15 cellular contexts compared by ENCODE assay signal in the genomic region with DNA sequence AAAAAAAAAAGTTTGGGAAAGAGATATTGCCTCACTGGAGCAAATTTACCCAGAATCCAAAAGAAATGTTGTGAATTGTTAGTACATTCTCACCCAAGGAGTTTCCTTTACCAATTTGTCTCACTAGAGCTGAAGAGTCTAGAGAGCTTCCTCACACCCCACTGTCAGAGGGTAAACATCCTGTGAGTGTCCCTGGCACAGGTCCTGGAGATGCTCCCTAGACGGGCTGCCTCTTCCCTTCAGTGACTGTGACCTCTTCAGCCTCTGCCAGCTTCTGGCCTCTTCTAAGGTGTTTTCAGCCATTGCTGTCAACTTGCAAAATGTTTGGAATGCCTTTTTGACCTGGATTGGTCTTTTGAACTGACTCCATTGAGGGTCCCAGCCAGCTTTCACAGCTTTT.
DNase-seq lines count a peak whose midpoint lies in the region; ATAC-seq and TF ChIP-seq lines count a peak whose summit lies in the region.
"Had no signal": no experiment of that assay in that cellular context is flagged by ENCODE, and none has a peak within 500 bp of the region (broad histone marks: within the 10 kb centered on the region; RNA-seq: fewer than 3 reads in every experiment).

No MANE protein-coding gene starts in this region.

- H3K4me2 ChIP-seq in BLaER1 treated with 17β-estradiol and CSF1 and Interleukin-3, amounts not matched to agents 10 nM and 100 nM, result peak overlapping the region in 6 of 11 experiments; percentile 3 to 78 (median 54); a peak in 9 of 22 replicates

- H3K27me3 ChIP-seq in BLaER1 treated with 17β-estradiol and CSF1 and Interleukin-3, amounts not matched to agents 10 nM and 100 nM, result no peaks in the 10 kb centered on the region
- H3K27me3 ChIP-seq in esophagus (ENCODE audit: control insufficient read depth in 1 of 2, insufficient read depth in 2 of 2, low read length in 2 of 2) (no peaks in the 10 kb centered on the region), gastrocnemius medialis (no peaks in the 10 kb centered on the region)

- no peak overlapping the region for H3K27ac ChIP-seq in BLaER1 treated with 17β-estradiol and CSF1 and Interleukin-3, amounts not matched to agents 10 nM and 100 nM
- H3K27ac ChIP-seq in esophagus (ENCODE audit: low read depth in 2 of 2, low read length in 1 of 2) (peak overlapping the region; percentile 54 to 55), gastrocnemius medialis (peak overlapping the region; percentile 48 to 89 (median 64))
- H3K27ac ChIP-seq: RWPE1 had no signal

- no peak overlapping the region for H3K4me3 ChIP-seq in BLaER1 treated with 17β-estradiol and CSF1 and Interleukin-3, amounts not matched to agents 10 nM and 100 nM
- H3K4me3 ChIP-seq in esophagus (ENCODE audit: low read depth in 1 of 2, low read length in 2 of 2), result no peak overlapping the region
- H3K4me3 ChIP-seq in gastrocnemius medialis, result no peak overlapping the region

- peak; percentile 26 for DNase-seq in LHCN-M2 (ENCODE audit: low read depth)
- no peak for DNase-seq in gastrocnemius medialis
- DNase-seq in NCI-H128 (lab: John Stamatoyannopoulos, UW; ENCODE audit: unreplicated experiment), result no peak
- DNase-seq in activated CD4-positive, alpha-beta T cell treated with anti-CD3 and anti-CD28 coated beads for 1 hour, result no peak
- DNase-seq in NAMALWA (ENCODE audit: low spot score), result no peak
- DNase-seq: activated CD4-positive, alpha-beta memory T cell treated with anti-CD3 and anti-CD28 coated beads for 36 hours; activated gamma-delta T cell treated with Interleukin-2 at 50 U/mL for 16 hours; C1 segment of cervical spinal cord; cerebellar nuclear complex; NCI-H1436 treated with DMSO at 0.1 percent for 48 hours; occipital lobe; T-helper 9 cell had no signal

- in situ Hi-C loops in gastrocnemius medialis (cut with MboI; ENCODE audit: low sequenced_read_pairs in 4 of 4), result no loop called here

- no peak for TF ChIP-seq POLR2A in gastrocnemius medialis (IDR thresholded peaks at IDR 0.05)

- WGBS in esophagus, 2 donors, result 39 to 50% methylated on average over 1 of the region's 1 CpG

- H3K9ac ChIP-seq in BLaER1 treated with 17β-estradiol and CSF1 and Interleukin-3, amounts not matched to agents 10 nM and 100 nM, result no peak overlapping the region

- no peak for TF ChIP-seq CTCF in gastrocnemius medialis (IDR thresholded peaks at IDR 0.05 in 4 of 5, conservative IDR thresholded peaks at IDR 0.05 in 1 of 5)

- H3K36me3 ChIP-seq in BLaER1 treated with 17β-estradiol and CSF1 and Interleukin-3, amounts not matched to agents 10 nM and 100 nM, result peaks cover 47 to 88% (median 75%) of the 10 kb centered on the region in 11 experiments
- H3K36me3 ChIP-seq in esophagus (ENCODE audit: control insufficient read depth in 2 of 2, insufficient read depth in 2 of 2, low read length in 1 of 2) (peaks cover 3 to 15% of the 10 kb centered on the region in 2 donors), gastrocnemius medialis (no peaks in the 10 kb centered on the region)

- peaks cover 0 to 12% (median 0%) of the 10 kb centered on the region in 11 experiments; a peak in 5 of 22 replicates for H4K20me1 ChIP-seq in BLaER1 treated with 17β-estradiol and CSF1 and Interleukin-3, amounts not matched to agents 10 nM and 100 nM

- intact Hi-C loops in gastrocnemius medialis (cut with DNase I; ENCODE audit: low total_unique reads), result loop anchor here (2.0 kb wide), 1 partner anchor 14 kb away; no protein-coding TSS in a partner anchor

- ATAC-seq in gastrocnemius medialis, result no peak

- H3K4me1 ChIP-seq in BLaER1 treated with 17β-estradiol and CSF1 and Interleukin-3, amounts not matched to agents 10 nM and 100 nM, result peaks cover 14 to 52% (median 46%) of the 10 kb centered on the region in 10 experiments
- H3K4me1 ChIP-seq in esophagus (ENCODE audit: control insufficient read depth in 2 of 2, insufficient read depth in 2 of 2, low read length in 1 of 2) (peaks cover 9% of the 10 kb centered on the region in 2 donors), gastrocnemius medialis (peaks cover 71 to 76% of the 10 kb centered on the region in 2 donors)

- no peaks in the 10 kb centered on the region; a peak in 1 of 22 replicates for H3K9me3 ChIP-seq in BLaER1 treated with 17β-estradiol and CSF1 and Interleukin-3, amounts not matched to agents 10 nM and 100 nM (replicated peaks in 1 of 11)
- H3K9me3 ChIP-seq in esophagus (ENCODE audit: control insufficient read depth in 2 of 2, insufficient read depth in 1 of 2, low read depth in 1 of 2, low read length in 1 of 2) (no peaks in the 10 kb centered on the region), gastrocnemius medialis (no peaks in the 10 kb centered on the region)

Comparison
In these comparisons a context has a peak if more than half of its experiments do, and no peak if none do; other contexts are left out.
1. H3K27ac ChIP-seq: peak in esophagus (2 of 2) and gastrocnemius medialis (4 of 4); none in BLaER1 treated with 17β-estradiol and CSF1 and Interleukin-3, amounts not matched to agents 10 nM and 100 nM (0 of 11).